20 cellular contexts compared by ENCODE assay signal in the genomic region with DNA sequence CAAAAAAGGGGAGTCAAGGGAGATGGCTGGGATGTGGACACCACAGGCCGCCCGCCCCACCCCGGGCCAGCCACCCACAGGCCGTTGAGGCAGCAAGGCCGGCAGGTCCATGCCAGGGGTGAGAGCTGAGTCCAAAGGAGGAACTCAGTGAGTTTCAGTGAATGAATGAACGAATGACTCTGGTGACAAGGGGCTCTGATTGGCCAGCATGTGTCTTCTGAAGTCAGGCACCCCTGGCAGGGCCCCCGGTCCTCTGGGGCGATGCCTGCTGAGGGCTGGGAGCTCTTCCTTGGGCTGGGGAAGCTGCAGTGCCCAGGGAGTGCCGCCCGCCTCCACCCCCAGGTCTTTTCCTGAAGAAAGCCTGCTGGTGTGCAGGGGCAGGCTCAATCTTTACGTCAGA.
"Had no signal": no experiment of that assay in that cellular context is flagged by ENCODE, and none has a peak within 500 bp of the region (broad histone marks: within the 10 kb centered on the region; RNA-seq: fewer than 3 reads in every experiment).

No MANE protein-coding gene starts in this region.

- H3K4me3 ChIP-seq: coronary artery, gastrocnemius medialis, heart right ventricle, left lung, lung, ovary, smooth muscle cell, suprapubic skin, thyroid gland, upper lobe of left lung, uterus had no signal

- H3K27ac ChIP-seq: coronary artery, gastrocnemius medialis, heart right ventricle, left lung, neutrophil, ovary, suprapubic skin, thyroid gland, upper lobe of left lung, uterus had no signal

- H3K4me2 ChIP-seq: smooth muscle cell had no signal

- H3K9me3 ChIP-seq: gastrocnemius medialis, heart right ventricle, left lung, neutrophil, ovary, suprapubic skin, thyroid gland, upper lobe of left lung, uterus had no signal

- H3K36me3 ChIP-seq: gastrocnemius medialis, heart right ventricle, left lung, neutrophil, ovary, suprapubic skin, thyroid gland, upper lobe of left lung, uterus had no signal

- H3K27me3 ChIP-seq: ovary, thyroid gland, upper lobe of left lung, uterus had no signal

- H3K4me1 ChIP-seq: gastrocnemius medialis, thyroid gland had no signal

- DNase-seq: effector CD8-positive, alpha-beta T cell; gastrocnemius medialis; heart right ventricle; hypothalamus; mesendoderm; naive thymus-derived CD4-positive, alpha-beta T cell; nephron progenitor cell; ovary; stimulated activated CD4-positive, alpha-beta T cell treated with anti-CD3 and anti-CD28 coated beads, Interleukin-4, amount 100 ng/mL, for 1 hour; stimulated activated CD8-positive, alpha-beta memory T cell treated with anti-CD3 and anti-CD28 coated beads, Interleukin-4, amount 100 ng/mL, for 48 hours; stimulated activated naive CD8-positive, alpha-beta T cell treated with anti-CD3 and anti-CD28 coated beads, Interleukin-15, Interleukin-2, amounts not matched to agents 100 U/mL and 50 U/mL, for 24 hours; thyroid gland; upper lobe of left lung; uterus had no signal
